Comparison of ENCODE assay signal across 8 cellular contexts in genomic region chr13:110913911-110914292, GRCh38. TPM values are rescaled to one million over a fixed set of nuclear protein-coding genes. Genes with fewer than 3 reads are reported as not detected.
DNase-seq lines count a peak whose midpoint lies in the region; ATAC-seq and TF ChIP-seq lines count a peak whose summit lies in the region.

No MANE protein-coding gene starts in this region.

- peak; percentile 11 for ATAC-seq in GM21447 (IDR thresholded peaks at IDR 0.05; ENCODE audit: unreplicated experiment)
- ATAC-seq in natural killer cell = peak in 2 of 3 donors; percentile 9 to 24
- no peak for ATAC-seq in HG03469 (IDR thresholded peaks at IDR 0.05; ENCODE audit: unreplicated experiment)

- TF ChIP-seq CTCF in natural killer cell (IDR thresholded peaks at IDR 0.05) = no peak

- peaks cover 21% of the 10 kb centered on the region for H3K4me1 ChIP-seq in effector memory CD4-positive, alpha-beta T cell (ENCODE audit: control insufficient read depth, insufficient read depth, low read length, poor library complexity, severe bottlenecking)

- intact Hi-C loops in natural killer cell (cut with micrococcal nuclease) = loop anchor here (2.0 to 5.0 kb wide), 3 partner anchors 57 to 239 kb away; no protein-coding TSS in a partner anchor

- H3K9me3 Mint-ChIP-seq in natural killer cell = no peaks in the 10 kb centered on the region

- H3K4me3 Mint-ChIP-seq in natural killer cell = peak overlapping the region; percentile 95

- H3K27me3 ChIP-seq in effector memory CD4-positive, alpha-beta T cell (replicated peaks; ENCODE audit: control insufficient read depth, insufficient read depth, low read length, poor library complexity, severe bottlenecking) = no peaks in the 10 kb centered on the region

- H3K27me3 Mint-ChIP-seq in natural killer cell (ENCODE audit: low read depth in 2 of 2) = no peaks in the 10 kb centered on the region

- no peaks in the 10 kb centered on the region for H3K36me3 Mint-ChIP-seq in natural killer cell

- peak overlapping the region; percentile 93 for H3K27ac Mint-ChIP-seq in natural killer cell

- H3K9me3 ChIP-seq in effector memory CD4-positive, alpha-beta T cell (ENCODE audit: control insufficient read depth, low read length) = no peaks in the 10 kb centered on the region

- peaks cover 45 to 55% of the 10 kb centered on the region in 2 donors for H3K4me1 Mint-ChIP-seq in natural killer cell

- H3K36me3 ChIP-seq in effector memory CD4-positive, alpha-beta T cell (ENCODE audit: control insufficient read depth, insufficient read depth, low read length) = peaks cover 7% of the 10 kb centered on the region

- DNase-seq in NOMO-1 treated with DMSO at 0.1 percent for 48 hours (lab: John Stamatoyannopoulos, UW; ENCODE audit: unreplicated experiment) (peak; percentile 33), natural killer cell (no peak), DMS153 (lab: John Stamatoyannopoulos, UW) (no peak), 8988T (no peak), NK-92 (lab: John Stamatoyannopoulos, UW; ENCODE audit: unreplicated experiment) (no peak)
- no peak for DNase-seq in effector memory CD4-positive, alpha-beta T cell

- H3K4me3 ChIP-seq in effector memory CD4-positive, alpha-beta T cell (ENCODE audit: insufficient read depth, low read depth, low read length, poor library complexity, severe bottlenecking) = peak overlapping the region; percentile 86

- peak overlapping the region; percentile 84 for H3K27ac ChIP-seq in effector memory CD4-positive, alpha-beta T cell (ENCODE audit: insufficient read depth, low read length, poor library complexity, severe bottlenecking)

RNA-seq across cellular contexts. Expression of gene ANKRD10, which starts 1.0 kb away (rescaled TPM):
- 100 to 1,000 TPM; 173 to 221 (median 185) TPM for total RNA-seq in natural killer cell
